8 cellular contexts compared by ENCODE assay signal in the genomic region with DNA sequence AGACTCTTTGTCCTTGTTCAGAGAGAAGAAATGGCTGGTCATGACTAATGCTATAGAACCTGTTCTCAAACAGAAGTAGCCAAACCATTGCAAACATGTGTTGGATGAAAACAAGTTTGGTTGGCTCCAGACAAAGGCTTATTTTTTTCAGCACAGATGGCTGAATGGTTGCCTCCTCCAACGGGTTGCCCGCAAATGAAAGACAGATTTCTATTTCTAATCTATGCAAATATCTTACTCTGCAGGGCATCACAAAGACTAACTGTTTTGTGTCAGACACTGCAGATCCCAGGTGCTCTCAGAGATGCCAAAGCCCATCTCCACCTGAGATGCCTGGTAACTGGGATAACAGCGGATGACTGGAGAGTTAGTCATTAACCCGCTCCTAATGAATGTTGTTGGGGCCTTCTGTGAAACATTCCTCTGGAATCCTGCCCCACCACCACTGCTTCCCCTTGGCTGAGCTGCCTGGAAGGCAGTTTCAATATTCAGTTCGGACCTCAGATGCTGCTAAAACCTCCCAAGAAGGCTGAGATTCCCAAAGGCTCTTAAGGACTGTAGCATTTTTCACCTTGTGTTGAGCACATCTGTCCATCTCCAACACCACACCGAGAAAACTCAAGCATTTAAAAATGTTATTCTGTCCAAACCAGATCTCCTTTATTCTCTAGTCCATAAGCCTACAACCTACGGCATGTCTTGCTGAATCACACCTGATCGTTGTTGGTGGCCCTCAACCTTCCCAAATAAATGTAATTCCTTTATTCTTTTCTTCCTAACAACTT.
A peak's percentile ranks its signal among the peaks of the same experiment; 100 is the strongest.
DNase-seq lines count a peak whose midpoint lies in the region; ATAC-seq and FAIRE-seq lines count a peak whose summit lies in the region.

No MANE protein-coding gene starts in this region.

- peak overlapping the region; percentile 95 for H3K27ac ChIP-seq in SJSA1
- H3K27ac ChIP-seq in skeletal muscle tissue (ENCODE audit: low read depth, low read length) = peak overlapping the region; percentile 36

- H3K4me1 ChIP-seq in SJSA1 (replicated peaks) (peaks cover 58% of the 10 kb centered on the region), skeletal muscle tissue (ENCODE audit: control insufficient read depth in 3 of 3, insufficient read depth in 3 of 3, low read length in 3 of 3) (peaks cover 14 to 28% (median 27%) of the 10 kb centered on the region in 3 donors)

- peak; percentile 77 for ATAC-seq in HG03045 (IDR thresholded peaks at IDR 0.05; ENCODE audit: unreplicated experiment)

- FAIRE-seq in GM18507 (lab: Jason Lieb, UNC) = peak; percentile 63

- H3K36me3 ChIP-seq in SJSA1 = peaks cover 3% of the 10 kb centered on the region; the same call in 1 of the 2 replicates
- no peaks in the 10 kb centered on the region for H3K36me3 ChIP-seq in skeletal muscle tissue (ENCODE audit: control insufficient read depth in 3 of 3, insufficient read depth in 3 of 3, low read length in 3 of 3)

- DNase-seq in GM18507 (ENCODE audit: extremely low spot score, insufficient read length, low read depth) (no peak), SJSA1 (ENCODE audit: low read depth in 1 of 2, low spot score in 2 of 2) (peak; percentile 93 to 96), globus pallidus (ENCODE audit: low spot score) (peak; percentile 52), SHP77 treated with DMSO at 0.1 percent for 48 hours (lab: John Stamatoyannopoulos, UW) (no peak), NCI-H748 (lab: John Stamatoyannopoulos, UW; ENCODE audit: unreplicated experiment) (no peak)
- DNase-seq in effector CD4-positive, alpha-beta T cell = no peak

- peak overlapping the region in 1 of 3 donors; percentile 17 for H3K9ac ChIP-seq in skeletal muscle tissue (ENCODE audit: low read depth in 1 of 3, low read length in 3 of 3)

- H3K4me3 ChIP-seq in SJSA1 (no peak overlapping the region), skeletal muscle tissue (ENCODE audit: low read length in 3 of 3) (peak overlapping the region in 1 of 3 donors; percentile 17)

- H3K27me3 ChIP-seq in SJSA1 (replicated peaks) (no peaks in the 10 kb centered on the region), skeletal muscle tissue (ENCODE audit: control insufficient read depth in 3 of 3, insufficient read depth in 3 of 3, low read length in 3 of 3) (no peaks in the 10 kb centered on the region)

- H3K9me3 ChIP-seq in SJSA1 (replicated peaks) (no peaks in the 10 kb centered on the region), skeletal muscle tissue (ENCODE audit: control insufficient read depth in 3 of 3, low read length in 3 of 3) (no peaks in the 10 kb centered on the region)

Comparison
In these comparisons a context has a peak if more than half of its experiments do, and no peak if none do; other contexts are left out.
1. DNase-seq: peak in SJSA1 (2 of 2) and globus pallidus (single experiment); none in GM18507 (single experiment), SHP77 treated with DMSO at 0.1 percent for 48 hours (single experiment), NCI-H748 (single experiment) and effector CD4-positive, alpha-beta T cell (single experiment).